In the genomic region with DNA sequence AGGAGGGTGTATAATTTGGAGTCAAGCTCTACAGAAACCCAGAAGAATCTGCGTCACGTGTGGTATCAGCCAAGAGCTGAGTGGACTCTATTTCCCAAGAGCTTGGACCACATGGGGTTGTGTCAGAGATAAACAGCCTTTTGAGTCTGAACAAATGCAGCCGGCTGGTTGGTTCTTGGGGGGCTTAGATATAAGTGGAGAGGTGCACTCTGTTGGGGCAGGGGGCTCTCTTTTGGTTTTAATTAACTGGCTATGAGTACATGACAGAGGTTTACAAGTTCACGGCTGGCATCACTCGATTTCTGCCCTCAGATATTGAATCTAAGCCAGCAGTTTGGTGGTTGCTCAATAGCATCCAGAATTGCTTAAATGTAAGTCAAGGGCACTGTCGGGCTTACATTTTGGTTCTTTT, we compare ENCODE assay signal across 1 cellular context.
TF ChIP-seq lines count a peak whose summit lies in the region.

No MANE protein-coding gene starts in this region.

TF ChIP-seq in K562, 482 proteins besides CTCF, POLR2A, EP300 and RAD21 (continued from another document):
- TF ChIP-seq ZBTB11 (CRISPR knock-in tag; IDR thresholded peaks at IDR 0.05) (no peak), ADNP (tag; IDR thresholded peaks at IDR 0.05) (no peak), CEBPB (tag; IDR thresholded peaks at IDR 0.05) (peak; percentile 58; the same call in 1 of the 2 replicates)
